7 cellular contexts compared by ENCODE assay signal in the genomic region with DNA sequence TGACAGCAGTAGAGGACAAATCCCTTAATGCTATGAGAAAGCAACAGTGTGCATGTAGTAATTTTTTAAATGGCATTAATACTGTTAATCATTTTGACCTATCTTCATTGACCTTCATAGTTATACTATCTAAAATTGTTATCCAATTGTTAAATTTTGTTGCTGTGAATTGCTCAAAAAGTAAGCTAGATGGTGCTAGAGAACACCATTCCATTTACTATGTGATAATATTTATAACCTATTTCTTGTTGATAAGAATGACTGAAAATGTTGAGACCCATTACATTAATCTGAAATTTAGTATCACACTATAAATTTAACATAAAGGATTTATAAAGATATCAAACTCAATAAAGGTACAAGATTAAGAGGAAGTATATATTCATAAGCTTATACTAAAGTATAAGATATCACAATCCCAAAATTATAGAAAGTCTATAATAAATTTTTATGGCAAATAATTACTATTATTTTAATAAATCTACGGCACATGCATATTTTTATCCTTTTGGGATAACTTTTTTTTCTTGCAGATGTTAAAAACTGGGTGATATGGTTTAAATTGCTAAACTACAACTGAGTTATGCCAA.
DNase-seq lines count a peak whose midpoint lies in the region; ATAC-seq, FAIRE-seq and TF ChIP-seq lines count a peak whose summit lies in the region.

No MANE protein-coding gene starts in this region.

- H2BK15ac ChIP-seq in H1 (ENCODE audit: low read length), result no peak overlapping the region

- no peak overlapping the region for H3K14ac ChIP-seq in H1 (ENCODE audit: insufficient read length)

- no peak overlapping the region for H2BK5ac ChIP-seq in H1 (ENCODE audit: low read depth, low read length)

- CTCF ChIA-PET in H1 (lab: Charles Lee; ENCODE audit: partially characterized antibody), result interaction anchor here (0.7 to 2.5 kb wide), 9 partner anchors 9 to 903 kb away, joined by 3 to 13 read pairs (median 3); no protein-coding TSS in a partner anchor

- no peak overlapping the region for H2AFZ ChIP-seq in H1 (ENCODE audit: low read length)

- H3K23ac ChIP-seq in H1 (ENCODE audit: insufficient read length), result no peak overlapping the region

- H3K56ac ChIP-seq in H1 (replicated peaks; ENCODE audit: insufficient read length, low read depth, low read length), result no peak overlapping the region

- TF ChIP-seq RAD21 in H1 (IDR thresholded peaks at IDR 0.05 in 1 of 2, conservative IDR thresholded peaks at IDR 0.05 in 1 of 2; ENCODE audit: low read depth in 2 of 2, low read length in 2 of 2), result peak; percentile 44 to 51

- no peak overlapping the region for H4K8ac ChIP-seq in H1 (ENCODE audit: extremely low read depth, insufficient read depth, low read length)

- H3K4me2 ChIP-seq in H1 (ENCODE audit: insufficient read depth in 1 of 2, low read depth in 2 of 2, low read length in 2 of 2), result no peak overlapping the region

- no peak overlapping the region for H3K4ac ChIP-seq in H1 (replicated peaks; ENCODE audit: insufficient read length, low read depth, low read length)

- no peak for FAIRE-seq in H1 (lab: Jason Lieb, UNC)

- no peak overlapping the region for H2BK120ac ChIP-seq in H1 (replicated peaks; ENCODE audit: low read depth, low read length)

- H3K4me1 ChIP-seq in H1 (replicated peaks in 1 of 4; ENCODE audit: control insufficient read depth in 3 of 4, insufficient read depth in 4 of 4, low read length in 3 of 4), result no peaks in the 10 kb centered on the region
- no peaks in the 10 kb centered on the region for H3K4me1 ChIP-seq in prostate gland (replicated peaks)

- H3K27ac ChIP-seq in H1 (ENCODE audit: low read depth, low read length) (no peak overlapping the region), prostate gland (no peak overlapping the region)

- H3K9ac ChIP-seq in H1 (replicated peaks in 1 of 4; ENCODE audit: extremely low read depth in 1 of 4, low read depth in 3 of 4, low read length in 3 of 4), result no peak overlapping the region

- H4K20me1 ChIP-seq in H1 (replicated peaks in 1 of 2; ENCODE audit: control insufficient read depth in 1 of 2, insufficient read depth in 2 of 2, low read length in 2 of 2), result no peaks in the 10 kb centered on the region

- TF ChIP-seq POLR2A in H1 (IDR thresholded peaks at IDR 0.05; ENCODE audit: control extremely low read depth in 1 of 2, low read depth in 2 of 2, low read length in 2 of 2) (no peak), prostate gland (IDR thresholded peaks at IDR 0.05) (no peak)

- 78% methylated on average over 1 of the region's 1 CpG; no CpG with 5 or more reads in 1 of the 2 experiments for WGBS in H1 (ENCODE audit: extremely low coverage in 1 of 2, insufficient coverage in 1 of 2, insufficient read length in 1 of 2, insufficient replicate concordance in 2 of 2, low coverage in 1 of 2, low lambda C conversion rate in 2 of 2, missing lambda C conversion rate in 1 of 2), 2 experiments
- 57% methylated on average over 1 of the region's 1 CpG for WGBS in prostate gland

- ATAC-seq in GM18861 (IDR thresholded peaks at IDR 0.05; ENCODE audit: unreplicated experiment) (peak; percentile 50), HG03135 (IDR thresholded peaks at IDR 0.05; ENCODE audit: unreplicated experiment) (no peak)

- H2BK12ac ChIP-seq in H1 (ENCODE audit: low read depth, low read length), result no peak overlapping the region

- no peak overlapping the region for H2AK5ac ChIP-seq in H1 (ENCODE audit: low read depth, low read length)

- H3K27me3 ChIP-seq in H1 (replicated peaks in 1 of 4; ENCODE audit: control insufficient read depth in 3 of 4, extremely low read depth in 1 of 4, insufficient read depth in 3 of 4, low read length in 3 of 4) (no peaks in the 10 kb centered on the region), prostate gland (replicated peaks; ENCODE audit: insufficient read depth) (no peaks in the 10 kb centered on the region)

- POLR2A ChIA-PET in H1 (lab: Charles Lee; ENCODE audit: partially characterized antibody), result no interaction called here

- no peak overlapping the region for H4K5ac ChIP-seq in H1 (ENCODE audit: insufficient read length, low read depth, low read length)

- H3K36me3 ChIP-seq in H1 (ENCODE audit: control insufficient read depth in 2 of 4, insufficient read depth in 4 of 4, low read length in 3 of 4) (no peaks in the 10 kb centered on the region), prostate gland (no peaks in the 10 kb centered on the region)

- H3K79me1 ChIP-seq in H1 (ENCODE audit: low read depth, low read length), result no peaks in the 10 kb centered on the region

- no peak for TF ChIP-seq EP300 in H1 (IDR thresholded peaks at IDR 0.05; ENCODE audit: borderline replicate concordance in 1 of 2, low read depth in 2 of 2, low read length in 2 of 2)

- no peak overlapping the region for H4K91ac ChIP-seq in H1 (replicated peaks; ENCODE audit: insufficient read length, low read length)

- no peak overlapping the region for H3K18ac ChIP-seq in H1 (ENCODE audit: extremely low read depth, low read length)

- no peaks in the 10 kb centered on the region for H3K23me2 ChIP-seq in H1 (ENCODE audit: low read depth, low read length)

- H2BK20ac ChIP-seq in H1 (ENCODE audit: low read length), result no peak overlapping the region

- H3K4me3 ChIP-seq in H1 (ENCODE audit: extremely low read depth in 1 of 4, insufficient read depth in 2 of 4, low read depth in 3 of 4, low read length in 4 of 4) (no peak overlapping the region), prostate gland (no peak overlapping the region)

- no peaks in the 10 kb centered on the region for H3K9me3 ChIP-seq in H1 (ENCODE audit: insufficient read depth in 2 of 2, low read depth in 1 of 2, low read length in 1 of 2)
- H3K9me3 ChIP-seq in prostate gland, result no peaks in the 10 kb centered on the region

- DNase-seq in NCI-H82 treated with DMSO at 0.1 percent for 48 hours (lab: John Stamatoyannopoulos, UW; ENCODE audit: unreplicated experiment), result peak; percentile 16
- no peak for DNase-seq in H1 (ENCODE audit: low read depth in 1 of 2, low spot score in 2 of 2)
- DNase-seq in prostate gland (ENCODE audit: low spot score), result no peak
- no peak for DNase-seq in NCI-H187 (lab: John Stamatoyannopoulos, UW)
- no peak for DNase-seq in NCI-H2029 treated with DMSO at 0.1 percent for 48 hours (lab: John Stamatoyannopoulos, UW)

- TF ChIP-seq CTCF in H1 (IDR thresholded peaks at IDR 0.05; ENCODE audit: control extremely low read depth in 1 of 3, insufficient read depth in 1 of 3, low read depth in 1 of 3, low read length in 3 of 3) (peak in 2 of 3 experiments; percentile 13 to 29; a peak in 2 of 4 replicates), prostate gland (IDR thresholded peaks at IDR 0.05) (peak in 3 of 4 experiments; percentile 28 to 53 (median 30))

- no peaks in the 10 kb centered on the region for H3K79me2 ChIP-seq in H1 (ENCODE audit: control insufficient read depth in 1 of 2, insufficient read depth in 2 of 2, low read length in 2 of 2)

- intact Hi-C loops in prostate gland (cut with DNase I), result loop anchor here (10.0 kb wide), 1 partner anchor 1568 kb away; no protein-coding TSS in a partner anchor

TF ChIP-seq in H1, 55 proteins besides CTCF, POLR2A, EP300 and RAD21:
- no peak for TF ChIP-seq KDM5A (IDR thresholded peaks at IDR 0.05; ENCODE audit: low read length)
- no peak for TF ChIP-seq KDM4A (IDR thresholded peaks at IDR 0.05; ENCODE audit: low read depth, low read length, severe bottlenecking)
- TF ChIP-seq, protein P1, sequence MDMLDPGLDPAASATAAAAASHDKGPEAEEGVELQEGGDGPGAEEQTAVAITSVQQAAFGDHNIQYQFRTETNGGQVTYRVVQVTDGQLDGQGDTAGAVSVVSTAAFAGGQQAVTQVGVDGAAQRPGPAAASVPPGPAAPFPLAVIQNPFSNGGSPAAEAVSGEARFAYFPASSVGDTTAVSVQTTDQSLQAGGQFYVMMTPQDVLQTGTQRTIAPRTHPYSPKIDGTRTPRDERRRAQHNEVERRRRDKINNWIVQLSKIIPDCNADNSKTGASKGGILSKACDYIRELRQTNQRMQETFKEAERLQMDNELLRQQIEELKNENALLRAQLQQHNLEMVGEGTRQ (IDR thresholded peaks at IDR 0.05; ENCODE audit: low read length), result no peak
- no peak for TF ChIP-seq HDAC6 (IDR thresholded peaks at IDR 0.05; ENCODE audit: low read depth, low read length)
- no peak for TF ChIP-seq TEAD4 (IDR thresholded peaks at IDR 0.05; ENCODE audit: low read depth, low read length)
- no peak for TF ChIP-seq CEBPB (IDR thresholded peaks at IDR 0.05; ENCODE audit: low read depth, low read length)
- TF ChIP-seq RFX5 (IDR thresholded peaks at IDR 0.05; ENCODE audit: borderline replicate concordance, low read depth, low read length), result no peak
- no peak for TF ChIP-seq SUZ12 (IDR thresholded peaks at IDR 0.05; ENCODE audit: low read length)
- TF ChIP-seq TAF7 (optimal IDR thresholded peaks at IDR 0.05; ENCODE audit: borderline replicate concordance, low read depth, low read length), result no peak
- TF ChIP-seq, protein P2, sequence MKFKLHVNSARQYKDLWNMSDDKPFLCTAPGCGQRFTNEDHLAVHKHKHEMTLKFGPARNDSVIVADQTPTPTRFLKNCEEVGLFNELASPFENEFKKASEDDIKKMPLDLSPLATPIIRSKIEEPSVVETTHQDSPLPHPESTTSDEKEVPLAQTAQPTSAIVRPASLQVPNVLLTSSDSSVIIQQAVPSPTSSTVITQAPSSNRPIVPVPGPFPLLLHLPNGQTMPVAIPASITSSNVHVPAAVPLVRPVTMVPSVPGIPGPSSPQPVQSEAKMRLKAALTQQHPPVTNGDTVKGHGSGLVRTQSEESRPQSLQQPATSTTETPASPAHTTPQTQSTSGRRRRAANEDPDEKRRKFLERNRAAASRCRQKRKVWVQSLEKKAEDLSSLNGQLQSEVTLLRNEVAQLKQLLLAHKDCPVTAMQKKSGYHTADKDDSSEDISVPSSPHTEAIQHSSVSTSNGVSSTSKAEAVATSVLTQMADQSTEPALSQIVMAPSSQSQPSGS (IDR thresholded peaks at IDR 0.05; ENCODE audit: low read length), result no peak
- TF ChIP-seq BRCA1 (IDR thresholded peaks at IDR 0.05; ENCODE audit: low read depth, low read length), result no peak
- no peak for TF ChIP-seq CBX8 (IDR thresholded peaks at IDR 0.05; ENCODE audit: borderline replicate concordance, low read depth, low read length)
- no peak for TF ChIP-seq SP1 (IDR thresholded peaks at IDR 0.05; ENCODE audit: low read depth, low read length)
- TF ChIP-seq ZNF274 (IDR thresholded peaks at IDR 0.05; ENCODE audit: borderline replicate concordance, extremely low read depth, low read length), result no peak
- TF ChIP-seq SAP30 (IDR thresholded peaks at IDR 0.05; ENCODE audit: insufficient read depth, insufficient replicate concordance, low read length), result no peak
- TF ChIP-seq, protein P3, sequence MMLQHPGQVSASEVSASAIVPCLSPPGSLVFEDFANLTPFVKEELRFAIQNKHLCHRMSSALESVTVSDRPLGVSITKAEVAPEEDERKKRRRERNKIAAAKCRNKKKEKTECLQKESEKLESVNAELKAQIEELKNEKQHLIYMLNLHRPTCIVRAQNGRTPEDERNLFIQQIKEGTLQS (IDR thresholded peaks at IDR 0.05; ENCODE audit: insufficient read depth, low read depth, low read length), result no peak
TF ChIP-seq in H1: peak in this region for 0.
